In genomic region chr9:116387934-116388714, GRCh38 we compare ENCODE assay signal across 15 cellular contexts.
A peak's percentile ranks its signal among the peaks of the same experiment; 100 is the strongest.
DNase-seq lines count a peak whose midpoint lies in the region; ATAC-seq, FAIRE-seq and TF ChIP-seq lines count a peak whose summit lies in the region.
"Had no signal": no experiment of that assay in that cellular context is flagged by ENCODE, and none has a peak within 500 bp of the region (broad histone marks: within the 10 kb centered on the region; RNA-seq: fewer than 3 reads in every experiment).

No MANE protein-coding gene starts in this region.

- H3K36me3 Mint-ChIP-seq in stimulated activated effector memory CD8-positive, alpha-beta T cell treated with anti-CD3 and anti-CD28 coated beads, Interleukin-12 subunit alpha, Interleukin-12 subunit beta, amount 100 ng/mL, for 72 hours, result no peaks in the 10 kb centered on the region

- FAIRE-seq in RCC 7860 (lab: Jason Lieb, UNC) (peak; percentile 96), HTR-8/SVneo (lab: Jason Lieb, UNC) (no peak)
- FAIRE-seq: pancreas had no signal

- no peak overlapping the region for H3K4me3 Mint-ChIP-seq in stimulated activated effector memory CD8-positive, alpha-beta T cell treated with anti-CD3 and anti-CD28 coated beads, Interleukin-12 subunit alpha, Interleukin-12 subunit beta, amount 100 ng/mL, for 72 hours
- H3K4me3 Mint-ChIP-seq: H9 had no signal

- ATAC-seq in HG03060 (IDR thresholded peaks at IDR 0.05; ENCODE audit: low read depth, unreplicated experiment) (peak; percentile 35), omental fat pad (ENCODE audit: low FRiP score) (no peak)
- peak; percentile 38 for ATAC-seq in stimulated activated effector memory CD8-positive, alpha-beta T cell treated with anti-CD3 and anti-CD28 coated beads, Interleukin-12 subunit alpha, Interleukin-12 subunit beta, amount 100 ng/mL, for 72 hours
- ATAC-seq: pancreas had no signal

- no peak overlapping the region for H3K27ac Mint-ChIP-seq in stimulated activated effector memory CD8-positive, alpha-beta T cell treated with anti-CD3 and anti-CD28 coated beads, Interleukin-12 subunit alpha, Interleukin-12 subunit beta, amount 100 ng/mL, for 72 hours
- H3K27ac Mint-ChIP-seq: H9 had no signal

- DNase-seq in DMS 273 (lab: John Stamatoyannopoulos, UW; ENCODE audit: unreplicated experiment) (peak; percentile 55), DMS 273 treated with DMSO at 0.1 percent for 48 hours (lab: John Stamatoyannopoulos, UW) (no peak), RCC 7860 (ENCODE audit: low spot score) (peak; percentile 96), omental fat pad (ENCODE audit: low spot score) (no peak), cerebellar cortex (ENCODE audit: low spot score) (no peak), HTR-8/SVneo (ENCODE audit: insufficient read length, low spot score) (no peak)
- no peak for DNase-seq in stimulated activated effector memory CD8-positive, alpha-beta T cell treated with anti-CD3 and anti-CD28 coated beads, Interleukin-12 subunit alpha, Interleukin-12 subunit beta, amount 100 ng/mL, for 72 hours (ENCODE audit: low spot score in 2 of 2)
- DNase-seq: DMS153, dorsolateral prefrontal cortex, H9, NCI-H2029, OCI-M1, pancreas, stomach had no signal

- TF ChIP-seq CTCF in omental fat pad (IDR thresholded peaks at IDR 0.05), result no peak

- H3K4me1 Mint-ChIP-seq in stimulated activated effector memory CD8-positive, alpha-beta T cell treated with anti-CD3 and anti-CD28 coated beads, Interleukin-12 subunit alpha, Interleukin-12 subunit beta, amount 100 ng/mL, for 72 hours, result no peaks in the 10 kb centered on the region

- no peaks in the 10 kb centered on the region for H3K9me3 Mint-ChIP-seq in stimulated activated effector memory CD8-positive, alpha-beta T cell treated with anti-CD3 and anti-CD28 coated beads, Interleukin-12 subunit alpha, Interleukin-12 subunit beta, amount 100 ng/mL, for 72 hours
- H3K9me3 Mint-ChIP-seq: H9 had no signal

Comparison
In these comparisons a context has a peak if more than half of its experiments do, and no peak if none do; other contexts are left out.
1. DNase-seq: peak in DMS 273 (single experiment) and RCC 7860 (single experiment); none in DMS 273 treated with DMSO at 0.1 percent for 48 hours (single experiment), stimulated activated effector memory CD8-positive, alpha-beta T cell treated with anti-CD3 and anti-CD28 coated beads, Interleukin-12 subunit alpha, Interleukin-12 subunit beta, amount 100 ng/mL, for 72 hours (0 of 2), omental fat pad (single experiment), cerebellar cortex (single experiment) and HTR-8/SVneo (single experiment).